In the genomic region with DNA sequence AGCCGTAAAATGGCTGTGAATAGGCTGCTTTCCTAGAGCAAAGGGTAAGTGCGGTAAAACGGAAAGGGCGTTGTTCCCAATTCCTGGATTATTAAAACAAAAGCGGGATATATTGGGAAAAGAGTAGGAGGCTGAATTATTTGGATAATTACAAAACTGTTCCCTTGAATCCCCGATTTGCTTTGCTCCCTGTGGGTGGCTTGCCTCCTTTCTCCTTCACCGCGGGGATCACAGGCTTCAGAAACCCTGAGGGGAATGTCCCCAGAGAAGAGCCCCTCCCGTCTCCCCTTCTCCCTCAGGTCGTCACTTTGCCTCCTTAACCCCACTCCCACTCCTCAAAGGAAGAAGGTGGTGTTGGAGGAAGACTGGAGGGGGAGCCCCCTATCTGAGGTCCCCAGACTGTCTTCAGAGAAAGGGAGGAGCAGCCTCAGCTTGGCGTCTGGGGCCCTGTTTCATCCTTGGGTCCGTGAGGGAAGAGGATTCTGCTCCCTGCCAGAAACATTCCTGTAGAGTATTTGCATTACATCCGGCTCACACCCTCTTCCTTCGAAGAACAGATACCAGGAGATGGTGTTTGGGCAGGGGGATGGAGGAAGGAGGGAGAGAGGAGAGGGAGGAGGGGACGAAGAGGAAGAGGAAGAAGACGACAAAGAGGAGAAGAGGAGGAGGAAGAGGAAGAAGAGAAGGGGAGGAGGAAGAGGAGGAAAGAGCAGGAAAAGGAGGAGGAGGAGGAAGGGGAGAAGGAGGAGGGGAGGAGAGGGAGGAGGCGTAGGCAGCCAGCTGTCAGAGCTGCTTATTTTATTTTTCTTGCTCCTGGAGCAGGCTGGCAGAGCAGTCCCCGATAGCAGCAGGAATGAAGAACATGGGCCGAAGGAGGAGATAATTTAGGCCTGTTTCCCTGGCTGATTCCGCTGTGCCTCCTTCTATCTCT, we compare ENCODE assay signal across 33 cellular contexts. TPM values are rescaled to one million over a fixed set of nuclear protein-coding genes. Genes with fewer than 3 reads are reported as not detected.
DNase-seq lines count a peak whose midpoint lies in the region; ATAC-seq, FAIRE-seq and TF ChIP-seq lines count a peak whose summit lies in the region.
"Had no signal": no experiment of that assay in that cellular context is flagged by ENCODE, and none has a peak within 500 bp of the region (broad histone marks: within the 10 kb centered on the region; RNA-seq: fewer than 3 reads in every experiment).

No MANE protein-coding gene starts in this region.

- DNase-seq in WTC11 (ENCODE audit: low spot score) (no peak), endothelial cell of umbilical vein (ENCODE audit: low read depth, low spot score) (no peak), left kidney (ENCODE audit: low read depth, low spot score) (peak; percentile 39), NCI-H128 (lab: John Stamatoyannopoulos, UW; ENCODE audit: unreplicated experiment) (no peak), testis (no peak)
- DNase-seq in activated T-cell treated with anti-CD3 and anti-CD28 coated beads, Interleukin-2, amount 50 U/mL, for 24 hours = no peak
- DNase-seq: 8988T; activated CD4-positive, alpha-beta T cell treated with anti-CD3 and anti-CD28 coated beads for 36 hours; activated CD8-positive, alpha-beta memory T cell treated with anti-CD3 and anti-CD28 coated beads for 24 hours; activated effector memory CD4-positive, alpha-beta T cell treated with anti-CD3 and anti-CD28 coated beads, Interleukin-2, amount 50 U/mL, for 16 hours; activated T-cell treated with anti-CD3 and anti-CD28 coated beads for 4 hours; aorta; Calu3; colonic mucosa; DMS79; effector CD8-positive, alpha-beta T cell; erythroblast; GF-D8; Kasumi-1; NCI-H1436 treated with DMSO at 0.1 percent for 48 hours; NCI-H446; NCI-H748 treated with DMSO at 0.1 percent for 48 hours; pancreas; stimulated activated CD4-positive, alpha-beta T cell treated with anti-CD3 and anti-CD28 coated beads, Interleukin-1b, Interleukin-23, amount 100 ng/mL, for 48 hours; stimulated activated naive CD8-positive, alpha-beta T cell treated with anti-CD3 and anti-CD28 coated beads, Interleukin-15, Interleukin-2, amounts not matched to agents 100 U/mL and 50 U/mL, for 24 hours had no signal

- no peaks in the 10 kb centered on the region for H3K9me1 ChIP-seq in endothelial cell of umbilical vein (replicated peaks; ENCODE audit: control insufficient read depth, extremely low read depth, insufficient read depth, low read length)

- H3K36me3 ChIP-seq in BLaER1 treated with 17β-estradiol and CSF1 and Interleukin-3, amounts not matched to agents 10 nM and 100 nM = no peaks in the 10 kb centered on the region
- no peaks in the 10 kb centered on the region for H3K36me3 ChIP-seq in endothelial cell of umbilical vein (ENCODE audit: control insufficient read depth in 2 of 2, extremely low read depth in 1 of 2, insufficient read depth in 2 of 2, low read length in 2 of 2)
- no peaks in the 10 kb centered on the region for H3K36me3 ChIP-seq in testis (ENCODE audit: low read depth, missing control alignments)
- H3K36me3 ChIP-seq: colonic mucosa, pancreas had no signal

- no peak overlapping the region for H3K4me3 ChIP-seq in BLaER1 treated with 17β-estradiol and CSF1 and Interleukin-3, amounts not matched to agents 10 nM and 100 nM
- H3K4me3 ChIP-seq in endothelial cell of umbilical vein (replicated peaks in 1 of 3; ENCODE audit: insufficient read depth in 1 of 3, low read depth in 1 of 3, low read length in 3 of 3) (no peak overlapping the region), testis (no peak overlapping the region)
- H3K4me3 ChIP-seq: colonic mucosa, pancreas had no signal

- 0 out of 22 replicates have a peak overlapping the region, but pooled peaks of 1 of the 11 experiments have one; percentile 2 for H3K9ac ChIP-seq in BLaER1 treated with 17β-estradiol and CSF1 and Interleukin-3, amounts not matched to agents 10 nM and 100 nM
- H3K9ac ChIP-seq in endothelial cell of umbilical vein (replicated peaks; ENCODE audit: extremely low read depth, insufficient read depth, low read length) = no peak overlapping the region

- ATAC-seq in WTC11 = peak; percentile 79
- ATAC-seq in GM21786 (IDR thresholded peaks at IDR 0.05; ENCODE audit: unreplicated experiment) = no peak
- ATAC-seq: activated CD4-positive, alpha-beta T cell treated with anti-CD3 and anti-CD28 coated beads for 36 hours; HepG2; pancreas; stimulated activated naive CD8-positive, alpha-beta T cell treated with anti-CD3 and anti-CD28 coated beads, Interleukin-15, Interleukin-2, amounts not matched to agents 100 U/mL and 50 U/mL, for 24 hours had no signal

- no peak overlapping the region for H3K27ac Mint-ChIP-seq in WTC11
- no peak overlapping the region for H3K27ac Mint-ChIP-seq in activated T-cell treated with anti-CD3 and anti-CD28 coated beads, Interleukin-2, amount 50 U/mL, for 24 hours
- H3K27ac Mint-ChIP-seq: activated CD4-positive, alpha-beta T cell treated with anti-CD3 and anti-CD28 coated beads for 36 hours; activated naive CD8-positive, alpha-beta T cell; nephron; T-helper 2 cell treated with Interferon-gamma antibody and Interleukin-4, amounts not matched to agents 5 μg/mL and 100 μg/mL, for 36 hours had no signal

- CTCF ChIA-PET in WTC11 (lab: Charles Lee) (interaction anchor here (0.6 to 3.3 kb wide), 13 partner anchors 15 to 607 kb away, joined by 3 to 12 read pairs (median 4); no protein-coding TSS in a partner anchor), endothelial cell of umbilical vein (lab: Charles Lee) (interaction anchor here (0.6 to 9.1 kb wide), 6 partner anchors 7 to 607 kb away, joined by 3 to 201 read pairs (median 8); no protein-coding TSS in a partner anchor)

- no TSS peak for BruUV-seq in endothelial cell of umbilical vein (replicated peaks; lab: Mats Ljungman, UMichigan)

- FAIRE-seq in endothelial cell of umbilical vein (lab: Jason Lieb, UNC) = no peak
- FAIRE-seq: bronchial epithelial cell, HepG2, pancreas had no signal

- H3K9me3 Mint-ChIP-seq in WTC11 = no peaks in the 10 kb centered on the region
- no peaks in the 10 kb centered on the region for H3K9me3 Mint-ChIP-seq in activated T-cell treated with anti-CD3 and anti-CD28 coated beads, Interleukin-2, amount 50 U/mL, for 24 hours
- H3K9me3 Mint-ChIP-seq: nephron; T-helper 2 cell treated with Interferon-gamma antibody and Interleukin-4, amounts not matched to agents 5 μg/mL and 100 μg/mL, for 36 hours had no signal

- intact Hi-C loops in endothelial cell of umbilical vein (cut with micrococcal nuclease) = no loop called here
- intact Hi-C loops in testis (cut with DNase I; ENCODE audit: low total_unique reads) = no loop called here

- H3K27me3 Mint-ChIP-seq in WTC11 (ENCODE audit: low read depth) = peaks cover 25% of the 10 kb centered on the region
- peaks cover 5% of the 10 kb centered on the region for H3K27me3 Mint-ChIP-seq in activated T-cell treated with anti-CD3 and anti-CD28 coated beads, Interleukin-2, amount 50 U/mL, for 24 hours
- H3K27me3 Mint-ChIP-seq: activated naive CD8-positive, alpha-beta T cell had no signal

- 0 out of 22 replicates have a peak overlapping the region, but pooled peaks of 1 of the 11 experiments have one; percentile 4 for H3K27ac ChIP-seq in BLaER1 treated with 17β-estradiol and CSF1 and Interleukin-3, amounts not matched to agents 10 nM and 100 nM
- no peak overlapping the region for H3K27ac ChIP-seq in endothelial cell of umbilical vein (ENCODE audit: insufficient read depth, low read depth, low read length)
- no peak overlapping the region for H3K27ac ChIP-seq in testis
- H3K27ac ChIP-seq: colonic mucosa, pancreas had no signal

- peaks cover 7 to 15% (median 13%) of the 10 kb centered on the region in 10 experiments; a peak in 18 of 20 replicates for H3K4me1 ChIP-seq in BLaER1 treated with 17β-estradiol and CSF1 and Interleukin-3, amounts not matched to agents 10 nM and 100 nM
- H3K4me1 ChIP-seq in endothelial cell of umbilical vein (ENCODE audit: control insufficient read depth, extremely low read depth, insufficient read depth, low read length) (no peaks in the 10 kb centered on the region), testis (no peaks in the 10 kb centered on the region)
- H3K4me1 ChIP-seq: colonic mucosa, pancreas had no signal

- peaks cover 0 to 30% (median 0%) of the 10 kb centered on the region in 11 experiments; a peak in 8 of 22 replicates for H4K20me1 ChIP-seq in BLaER1 treated with 17β-estradiol and CSF1 and Interleukin-3, amounts not matched to agents 10 nM and 100 nM
- no peaks in the 10 kb centered on the region for H4K20me1 ChIP-seq in endothelial cell of umbilical vein (replicated peaks; ENCODE audit: control insufficient read depth, extremely low read depth, insufficient read depth, low read length)

- no peak for TF ChIP-seq POLR2A in endothelial cell of umbilical vein (IDR thresholded peaks at IDR 0.05; ENCODE audit: low read depth, low read length)
- TF ChIP-seq POLR2A in testis (IDR thresholded peaks at IDR 0.05) = no peak

- H3K27me3 ChIP-seq in BLaER1 treated with 17β-estradiol and CSF1 and Interleukin-3, amounts not matched to agents 10 nM and 100 nM = no peaks in the 10 kb centered on the region
- H3K27me3 ChIP-seq in endothelial cell of umbilical vein (ENCODE audit: control insufficient read depth in 2 of 2, insufficient read depth in 2 of 2, low read length in 2 of 2) (peaks cover 26 to 36% of the 10 kb centered on the region in 2 experiments), testis (no peaks in the 10 kb centered on the region)
- H3K27me3 ChIP-seq: colonic mucosa, pancreas had no signal

- no peaks in the 10 kb centered on the region for H3K9me3 ChIP-seq in BLaER1 treated with 17β-estradiol and CSF1 and Interleukin-3, amounts not matched to agents 10 nM and 100 nM (replicated peaks in 1 of 11)
- H3K9me3 ChIP-seq in endothelial cell of umbilical vein (replicated peaks; ENCODE audit: control insufficient read depth, insufficient read depth, low read length) (no peaks in the 10 kb centered on the region), testis (no peaks in the 10 kb centered on the region)
- H3K9me3 ChIP-seq: colonic mucosa, pancreas had no signal

- 58 to 64% methylated on average over 20 of the region's 20 CpGs for WGBS in testis, 2 donors

- no peaks in the 10 kb centered on the region for H3K79me2 ChIP-seq in endothelial cell of umbilical vein (ENCODE audit: control insufficient read depth, insufficient read depth, low read length)

- POLR2A ChIA-PET in WTC11 (lab: Charles Lee) (interaction anchor here (0.7 kb wide), 1 partner anchor 375 kb away, joined by 3 read pairs; no protein-coding TSS in a partner anchor), endothelial cell of umbilical vein (lab: Charles Lee) (no interaction called here)

- dilution Hi-C loops in endothelial cell of umbilical vein (cut with MboI; ENCODE audit: extremely low pct_ligation_motif_present, low sequenced_read_pairs) = no loop called here

- H3K4me2 ChIP-seq in BLaER1 treated with 17β-estradiol and CSF1 and Interleukin-3, amounts not matched to agents 10 nM and 100 nM = peak overlapping the region; percentile 11 to 61 (median 52); a peak in 21 of 22 replicates
- H3K4me2 ChIP-seq in endothelial cell of umbilical vein (ENCODE audit: insufficient read depth, low read length) = no peak overlapping the region

- peak overlapping the region; percentile 33 for H3K4me3 Mint-ChIP-seq in WTC11
- H3K4me3 Mint-ChIP-seq in activated T-cell treated with anti-CD3 and anti-CD28 coated beads, Interleukin-2, amount 50 U/mL, for 24 hours = no peak overlapping the region
- H3K4me3 Mint-ChIP-seq: activated CD4-positive, alpha-beta T cell treated with anti-CD3 and anti-CD28 coated beads for 36 hours; activated naive CD8-positive, alpha-beta T cell; T-helper 2 cell treated with Interferon-gamma antibody and Interleukin-4, amounts not matched to agents 5 μg/mL and 100 μg/mL, for 36 hours had no signal

- no peak for TF ChIP-seq CTCF in WTC11 (IDR thresholded peaks at IDR 0.05)
- no peak for TF ChIP-seq CTCF in endothelial cell of umbilical vein (IDR thresholded peaks at IDR 0.05; ENCODE audit: extremely low read depth in 1 of 2, insufficient read depth in 1 of 2, low read depth in 1 of 2, low read length in 2 of 2)
- no peak for TF ChIP-seq CTCF in testis (IDR thresholded peaks at IDR 0.05)

- peaks cover 30% of the 10 kb centered on the region for H3K4me1 Mint-ChIP-seq in WTC11
- peaks cover 2% of the 10 kb centered on the region for H3K4me1 Mint-ChIP-seq in activated T-cell treated with anti-CD3 and anti-CD28 coated beads, Interleukin-2, amount 50 U/mL, for 24 hours (ENCODE audit: low read depth)
- H3K4me1 Mint-ChIP-seq: activated CD4-positive, alpha-beta T cell treated with anti-CD3 and anti-CD28 coated beads for 36 hours; CD14-positive monocyte had no signal

- no peaks in the 10 kb centered on the region for H3K36me3 Mint-ChIP-seq in WTC11
- H3K36me3 Mint-ChIP-seq in activated T-cell treated with anti-CD3 and anti-CD28 coated beads, Interleukin-2, amount 50 U/mL, for 24 hours (ENCODE audit: low read depth) = no peaks in the 10 kb centered on the region
- H3K36me3 Mint-ChIP-seq: activated naive CD8-positive, alpha-beta T cell; CD14-positive monocyte had no signal

- no peak overlapping the region for H2AFZ ChIP-seq in endothelial cell of umbilical vein (ENCODE audit: low read depth, low read length)

RNA-seq across cellular contexts. Expression of gene MRM1, which starts 31.8 kb away (rescaled TPM):
- total RNA-seq in WTC11 (2021) (12.1 to 16.5 TPM (median 14.2 TPM) in 3 replicates), endothelial cell of umbilical vein (5.2 and 5.9 TPM in 2 replicates), testis (1 to 10 TPM; 7.6 to 8.1 TPM)
- polyA plus RNA-seq in endothelial cell of umbilical vein (3.4 and 3.7 TPM in 2 replicates), testis (ENCODE audit: insufficient read depth, low read depth, low replicate concordance) (4.4 TPM)
- 2.0 and 2.8 TPM in 2 replicates for polyA plus RNA-seq in endothelial cell of umbilical vein (2011; cell fraction: cytosol; rRNA removed)
- polyA plus RNA-seq in endothelial cell of umbilical vein (2011; cell fraction: nucleus; rRNA removed) = 2.1 and 2.6 TPM in 2 replicates
- 2.5 and 3.6 TPM in 2 replicates for polyA plus RNA-seq in endothelial cell of umbilical vein (2012)
- polyA minus RNA-seq in endothelial cell of umbilical vein = 1.1 and 1.6 TPM in 2 replicates
- polyA minus RNA-seq in endothelial cell of umbilical vein (2011; cell fraction: cytosol; rRNA and poly(A)+ RNA removed) = 6.6 TPM
- 1.8 and 1.9 TPM in 2 replicates for polyA minus RNA-seq in endothelial cell of umbilical vein (2011; cell fraction: nucleus; rRNA and poly(A)+ RNA removed)

RNA-seq across cellular contexts. Expression of gene DHRS11, which starts 41.5 kb away (rescaled TPM):
- total RNA-seq in WTC11 (2021) (34.8 to 38.0 TPM (median 35.9 TPM) in 3 replicates), endothelial cell of umbilical vein (9.8 and 11.3 TPM in 2 replicates), testis (10 to 100 TPM; 13.9 to 17.6 TPM)
- polyA plus RNA-seq in endothelial cell of umbilical vein (15.7 and 16.2 TPM in 2 replicates), testis (ENCODE audit: insufficient read depth, low read depth, low replicate concordance) (38.3 TPM)
- 12.8 and 13.7 TPM in 2 replicates for polyA plus RNA-seq in endothelial cell of umbilical vein (2011; cell fraction: cytosol; rRNA removed)
- 24.3 and 25.4 TPM in 2 replicates for polyA plus RNA-seq in endothelial cell of umbilical vein (2011; cell fraction: nucleus; rRNA removed)
- 9.2 and 12.6 TPM in 2 replicates for polyA plus RNA-seq in endothelial cell of umbilical vein (2012)
- polyA minus RNA-seq in endothelial cell of umbilical vein = 13.1 and 16.5 TPM in 2 replicates
- polyA minus RNA-seq in endothelial cell of umbilical vein (2011; cell fraction: cytosol; rRNA and poly(A)+ RNA removed) = 21.6 TPM
- polyA minus RNA-seq in endothelial cell of umbilical vein (2011; cell fraction: nucleus; rRNA and poly(A)+ RNA removed) = 4.8 and 6.3 TPM in 2 replicates
